ENCODE assay signal across 1 cellular context in the genomic region with DNA sequence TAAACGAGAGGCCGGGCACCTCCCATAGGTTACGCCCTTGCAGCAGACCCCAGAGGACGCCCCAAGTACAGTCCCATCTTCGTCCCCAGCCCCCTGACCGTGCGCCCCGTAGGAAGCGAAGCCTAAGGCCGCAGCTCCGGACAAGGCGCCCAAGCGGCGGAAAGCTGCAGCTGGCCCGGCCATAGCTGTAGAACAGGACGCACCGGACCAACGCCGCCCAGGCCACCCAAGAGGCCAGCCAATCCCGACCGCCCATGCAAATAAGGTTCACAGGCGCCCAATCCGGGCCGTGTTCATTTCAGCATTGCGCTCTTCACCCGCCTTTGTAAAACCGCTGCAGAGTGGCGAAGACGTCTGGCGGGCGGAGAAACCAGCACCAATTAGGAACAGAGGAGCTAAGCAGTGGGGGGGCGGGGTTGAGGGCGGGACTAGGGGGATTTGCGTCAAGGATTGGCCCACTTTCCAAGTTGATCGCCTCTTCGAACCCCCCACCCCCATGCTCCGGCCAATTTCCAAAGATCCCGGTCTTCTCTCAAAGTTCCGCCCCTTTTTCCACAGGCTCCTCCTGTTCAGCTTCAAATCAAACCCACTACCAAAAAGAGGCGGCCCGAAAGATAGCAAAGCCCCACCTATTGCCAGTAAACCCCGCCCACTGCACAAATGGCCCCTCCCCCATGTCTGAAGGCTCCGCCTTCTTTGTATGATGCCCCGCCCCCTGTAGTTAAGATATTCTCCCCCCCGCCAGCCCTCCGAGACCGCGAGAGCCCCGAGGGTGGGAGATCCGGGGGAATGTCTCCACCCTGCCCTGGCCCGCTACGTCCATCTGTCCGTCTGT.
TF ChIP-seq lines count a peak whose summit lies in the region.

A gene (minus strand): TSS at position 196 of the 835 bp plus-strand sequence. CDS start 13 bp downstream, at position 183.

TF ChIP-seq in HepG2, 621 proteins besides CTCF, POLR2A, EP300 and RAD21 (continued from another document and continues in another):
- TF ChIP-seq, protein P1, sequence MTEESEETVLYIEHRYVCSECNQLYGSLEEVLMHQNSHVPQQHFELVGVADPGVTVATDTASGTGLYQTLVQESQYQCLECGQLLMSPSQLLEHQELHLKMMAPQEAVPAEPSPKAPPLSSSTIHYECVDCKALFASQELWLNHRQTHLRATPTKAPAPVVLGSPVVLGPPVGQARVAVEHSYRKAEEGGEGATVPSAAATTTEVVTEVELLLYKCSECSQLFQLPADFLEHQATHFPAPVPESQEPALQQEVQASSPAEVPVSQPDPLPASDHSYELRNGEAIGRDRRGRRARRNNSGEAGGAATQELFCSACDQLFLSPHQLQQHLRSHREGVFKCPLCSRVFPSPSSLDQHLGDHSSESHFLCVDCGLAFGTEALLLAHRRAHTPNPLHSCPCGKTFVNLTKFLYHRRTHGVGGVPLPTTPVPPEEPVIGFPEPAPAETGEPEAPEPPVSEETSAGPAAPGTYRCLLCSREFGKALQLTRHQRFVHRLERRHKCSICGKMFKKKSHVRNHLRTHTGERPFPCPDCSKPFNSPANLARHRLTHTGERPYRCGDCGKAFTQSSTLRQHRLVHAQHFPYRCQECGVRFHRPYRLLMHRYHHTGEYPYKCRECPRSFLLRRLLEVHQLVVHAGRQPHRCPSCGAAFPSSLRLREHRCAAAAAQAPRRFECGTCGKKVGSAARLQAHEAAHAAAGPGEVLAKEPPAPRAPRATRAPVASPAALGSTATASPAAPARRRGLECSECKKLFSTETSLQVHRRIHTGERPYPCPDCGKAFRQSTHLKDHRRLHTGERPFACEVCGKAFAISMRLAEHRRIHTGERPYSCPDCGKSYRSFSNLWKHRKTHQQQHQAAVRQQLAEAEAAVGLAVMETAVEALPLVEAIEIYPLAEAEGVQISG (CRISPR knock-in tag; IDR thresholded peaks at IDR 0.05), result peak; percentile 41; the same call in 1 of the 2 replicates
- no peak for TF ChIP-seq SNRNP70 (IDR thresholded peaks at IDR 0.05; ENCODE audit: low read depth, low read length)
- peak; percentile 91 for TF ChIP-seq NFYC (CRISPR knock-in tag; IDR thresholded peaks at IDR 0.05)
- TF ChIP-seq, protein P2, sequence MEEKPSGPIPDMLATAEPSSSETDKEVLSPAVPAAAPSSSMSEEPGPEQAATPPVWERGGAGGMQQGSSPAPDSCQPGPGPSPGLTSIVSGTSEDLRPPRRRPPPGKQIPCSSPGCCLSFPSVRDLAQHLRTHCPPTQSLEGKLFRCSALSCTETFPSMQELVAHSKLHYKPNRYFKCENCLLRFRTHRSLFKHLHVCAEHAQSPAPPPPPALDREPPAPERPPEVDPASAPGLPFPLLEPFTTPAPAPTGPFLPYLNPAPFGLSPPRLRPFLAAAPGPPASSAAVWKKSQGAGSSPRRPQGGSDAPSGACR (CRISPR knock-in tag; IDR thresholded peaks at IDR 0.05), result 0 out of 2 replicates have a peak, but pooled peaks have one; percentile 70
- no peak for TF ChIP-seq ZNF850 (CRISPR knock-in tag; conservative IDR thresholded peaks at IDR 0.05)
- TF ChIP-seq, protein P3, sequence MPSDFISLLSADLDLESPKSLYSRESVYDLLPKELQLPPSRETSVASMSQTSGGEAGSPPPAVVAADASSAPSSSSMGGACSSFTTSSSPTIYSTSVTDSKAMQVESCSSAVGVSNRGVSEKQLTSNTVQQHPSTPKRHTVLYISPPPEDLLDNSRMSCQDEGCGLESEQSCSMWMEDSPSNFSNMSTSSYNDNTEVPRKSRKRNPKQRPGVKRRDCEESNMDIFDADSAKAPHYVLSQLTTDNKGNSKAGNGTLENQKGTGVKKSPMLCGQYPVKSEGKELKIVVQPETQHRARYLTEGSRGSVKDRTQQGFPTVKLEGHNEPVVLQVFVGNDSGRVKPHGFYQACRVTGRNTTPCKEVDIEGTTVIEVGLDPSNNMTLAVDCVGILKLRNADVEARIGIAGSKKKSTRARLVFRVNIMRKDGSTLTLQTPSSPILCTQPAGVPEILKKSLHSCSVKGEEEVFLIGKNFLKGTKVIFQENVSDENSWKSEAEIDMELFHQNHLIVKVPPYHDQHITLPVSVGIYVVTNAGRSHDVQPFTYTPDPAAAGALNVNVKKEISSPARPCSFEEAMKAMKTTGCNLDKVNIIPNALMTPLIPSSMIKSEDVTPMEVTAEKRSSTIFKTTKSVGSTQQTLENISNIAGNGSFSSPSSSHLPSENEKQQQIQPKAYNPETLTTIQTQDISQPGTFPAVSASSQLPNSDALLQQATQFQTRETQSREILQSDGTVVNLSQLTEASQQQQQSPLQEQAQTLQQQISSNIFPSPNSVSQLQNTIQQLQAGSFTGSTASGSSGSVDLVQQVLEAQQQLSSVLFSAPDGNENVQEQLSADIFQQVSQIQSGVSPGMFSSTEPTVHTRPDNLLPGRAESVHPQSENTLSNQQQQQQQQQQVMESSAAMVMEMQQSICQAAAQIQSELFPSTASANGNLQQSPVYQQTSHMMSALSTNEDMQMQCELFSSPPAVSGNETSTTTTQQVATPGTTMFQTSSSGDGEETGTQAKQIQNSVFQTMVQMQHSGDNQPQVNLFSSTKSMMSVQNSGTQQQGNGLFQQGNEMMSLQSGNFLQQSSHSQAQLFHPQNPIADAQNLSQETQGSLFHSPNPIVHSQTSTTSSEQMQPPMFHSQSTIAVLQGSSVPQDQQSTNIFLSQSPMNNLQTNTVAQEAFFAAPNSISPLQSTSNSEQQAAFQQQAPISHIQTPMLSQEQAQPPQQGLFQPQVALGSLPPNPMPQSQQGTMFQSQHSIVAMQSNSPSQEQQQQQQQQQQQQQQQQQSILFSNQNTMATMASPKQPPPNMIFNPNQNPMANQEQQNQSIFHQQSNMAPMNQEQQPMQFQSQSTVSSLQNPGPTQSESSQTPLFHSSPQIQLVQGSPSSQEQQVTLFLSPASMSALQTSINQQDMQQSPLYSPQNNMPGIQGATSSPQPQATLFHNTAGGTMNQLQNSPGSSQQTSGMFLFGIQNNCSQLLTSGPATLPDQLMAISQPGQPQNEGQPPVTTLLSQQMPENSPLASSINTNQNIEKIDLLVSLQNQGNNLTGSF (CRISPR knock-in tag; IDR thresholded peaks at IDR 0.05), result no peak
- no peak for TF ChIP-seq ONECUT2 (CRISPR knock-in tag; IDR thresholded peaks at IDR 0.05)
- TF ChIP-seq ZNF556 (CRISPR knock-in tag; IDR thresholded peaks at IDR 0.05; ENCODE audit: borderline replicate concordance), result peak; percentile 16; the same call in 1 of the 2 replicates
- TF ChIP-seq ARHGAP35 (CRISPR knock-in tag; IDR thresholded peaks at IDR 0.05; ENCODE audit: borderline replicate concordance), result no peak
- peak; percentile 46 for TF ChIP-seq TBX2 (CRISPR knock-in tag; IDR thresholded peaks at IDR 0.05; ENCODE audit: borderline replicate concordance)
- no peak for TF ChIP-seq GLI4 (CRISPR knock-in tag; IDR thresholded peaks at IDR 0.05; ENCODE audit: borderline replicate concordance)
- TF ChIP-seq FOXJ3 (CRISPR knock-in tag; IDR thresholded peaks at IDR 0.05; ENCODE audit: borderline replicate concordance), result 0 out of 2 replicates have a peak, but pooled peaks have one; percentile 30
- TF ChIP-seq, protein P4, sequence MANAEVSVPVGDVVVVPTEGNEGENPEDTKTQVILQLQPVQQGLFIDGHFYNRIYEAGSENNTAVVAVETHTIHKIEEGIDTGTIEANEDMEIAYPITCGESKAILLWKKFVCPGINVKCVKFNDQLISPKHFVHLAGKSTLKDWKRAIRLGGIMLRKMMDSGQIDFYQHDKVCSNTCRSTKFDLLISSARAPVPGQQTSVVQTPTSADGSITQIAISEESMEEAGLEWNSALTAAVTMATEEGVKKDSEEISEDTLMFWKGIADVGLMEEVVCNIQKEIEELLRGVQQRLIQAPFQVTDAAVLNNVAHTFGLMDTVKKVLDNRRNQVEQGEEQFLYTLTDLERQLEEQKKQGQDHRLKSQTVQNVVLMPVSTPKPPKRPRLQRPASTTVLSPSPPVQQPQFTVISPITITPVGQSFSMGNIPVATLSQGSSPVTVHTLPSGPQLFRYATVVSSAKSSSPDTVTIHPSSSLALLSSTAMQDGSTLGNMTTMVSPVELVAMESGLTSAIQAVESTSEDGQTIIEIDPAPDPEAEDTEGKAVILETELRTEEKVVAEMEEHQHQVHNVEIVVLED (CRISPR knock-in tag; IDR thresholded peaks at IDR 0.05; ENCODE audit: borderline replicate concordance), result peak; percentile 58; the same call in 1 of the 2 replicates
- no peak for TF ChIP-seq MTA1 (CRISPR knock-in tag; IDR thresholded peaks at IDR 0.05; ENCODE audit: borderline replicate concordance)
- TF ChIP-seq JUN (CRISPR knock-in tag; IDR thresholded peaks at IDR 0.05), result no peak
- TF ChIP-seq XRCC5 (optimal IDR thresholded peaks at IDR 0.05; ENCODE audit: low read length), result peak; percentile 32
- TF ChIP-seq GABPB1 (CRISPR knock-in tag; IDR thresholded peaks at IDR 0.05), result peak; percentile 65
- peak; percentile 53; the same call in 1 of the 2 replicates for TF ChIP-seq CCDC6 (CRISPR knock-in tag; IDR thresholded peaks at IDR 0.05)
- peak; percentile 79 for TF ChIP-seq ZNF501 (CRISPR knock-in tag; IDR thresholded peaks at IDR 0.05)
- TF ChIP-seq ZNF432 (CRISPR knock-in tag; IDR thresholded peaks at IDR 0.05; ENCODE audit: borderline replicate concordance), result no peak
- 0 out of 2 replicates have a peak, but pooled peaks have one; percentile 52 for TF ChIP-seq ZNF543 (CRISPR knock-in tag; IDR thresholded peaks at IDR 0.05)
- TF ChIP-seq NCOR1 (IDR thresholded peaks at IDR 0.05; ENCODE audit: borderline replicate concordance, low read length), result peak; percentile 28; the same call in 1 of the 2 replicates
- peak; percentile 80 for TF ChIP-seq SIN3B (IDR thresholded peaks at IDR 0.05; ENCODE audit: low read length)
- peak; percentile 78 for TF ChIP-seq AGO2 (optimal IDR thresholded peaks at IDR 0.05; ENCODE audit: low read depth, low read length)
- peak; percentile 37 for TF ChIP-seq DMAP1 (CRISPR knock-in tag; IDR thresholded peaks at IDR 0.05)
- TF ChIP-seq, protein P5, sequence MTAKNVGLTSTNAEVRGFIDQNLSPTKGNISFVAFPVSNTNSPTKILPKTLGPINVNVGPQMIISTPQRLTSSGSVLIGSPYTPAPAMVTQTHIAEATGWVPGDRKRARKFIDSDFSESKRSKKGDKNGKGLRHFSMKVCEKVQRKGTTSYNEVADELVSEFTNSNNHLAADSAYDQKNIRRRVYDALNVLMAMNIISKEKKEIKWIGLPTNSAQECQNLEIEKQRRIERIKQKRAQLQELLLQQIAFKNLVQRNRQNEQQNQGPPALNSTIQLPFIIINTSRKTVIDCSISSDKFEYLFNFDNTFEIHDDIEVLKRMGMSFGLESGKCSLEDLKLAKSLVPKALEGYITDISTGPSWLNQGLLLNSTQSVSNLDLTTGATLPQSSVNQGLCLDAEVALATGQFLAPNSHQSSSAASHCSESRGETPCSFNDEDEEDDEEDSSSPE (CRISPR knock-in tag; IDR thresholded peaks at IDR 0.05), result peak; percentile 71
- peak; percentile 88 for TF ChIP-seq DR1 (CRISPR knock-in tag; IDR thresholded peaks at IDR 0.05)
- TF ChIP-seq KLF15 (CRISPR knock-in tag; IDR thresholded peaks at IDR 0.05; ENCODE audit: borderline replicate concordance), result 0 out of 2 replicates have a peak, but pooled peaks have one; percentile 35
- TF ChIP-seq TCF12 (IDR thresholded peaks at IDR 0.05), result no peak
- TF ChIP-seq TCF12 (CRISPR knock-in tag; IDR thresholded peaks at IDR 0.05), result peak; percentile 64; the same call in 1 of the 2 replicates
- TF ChIP-seq, protein P6, sequence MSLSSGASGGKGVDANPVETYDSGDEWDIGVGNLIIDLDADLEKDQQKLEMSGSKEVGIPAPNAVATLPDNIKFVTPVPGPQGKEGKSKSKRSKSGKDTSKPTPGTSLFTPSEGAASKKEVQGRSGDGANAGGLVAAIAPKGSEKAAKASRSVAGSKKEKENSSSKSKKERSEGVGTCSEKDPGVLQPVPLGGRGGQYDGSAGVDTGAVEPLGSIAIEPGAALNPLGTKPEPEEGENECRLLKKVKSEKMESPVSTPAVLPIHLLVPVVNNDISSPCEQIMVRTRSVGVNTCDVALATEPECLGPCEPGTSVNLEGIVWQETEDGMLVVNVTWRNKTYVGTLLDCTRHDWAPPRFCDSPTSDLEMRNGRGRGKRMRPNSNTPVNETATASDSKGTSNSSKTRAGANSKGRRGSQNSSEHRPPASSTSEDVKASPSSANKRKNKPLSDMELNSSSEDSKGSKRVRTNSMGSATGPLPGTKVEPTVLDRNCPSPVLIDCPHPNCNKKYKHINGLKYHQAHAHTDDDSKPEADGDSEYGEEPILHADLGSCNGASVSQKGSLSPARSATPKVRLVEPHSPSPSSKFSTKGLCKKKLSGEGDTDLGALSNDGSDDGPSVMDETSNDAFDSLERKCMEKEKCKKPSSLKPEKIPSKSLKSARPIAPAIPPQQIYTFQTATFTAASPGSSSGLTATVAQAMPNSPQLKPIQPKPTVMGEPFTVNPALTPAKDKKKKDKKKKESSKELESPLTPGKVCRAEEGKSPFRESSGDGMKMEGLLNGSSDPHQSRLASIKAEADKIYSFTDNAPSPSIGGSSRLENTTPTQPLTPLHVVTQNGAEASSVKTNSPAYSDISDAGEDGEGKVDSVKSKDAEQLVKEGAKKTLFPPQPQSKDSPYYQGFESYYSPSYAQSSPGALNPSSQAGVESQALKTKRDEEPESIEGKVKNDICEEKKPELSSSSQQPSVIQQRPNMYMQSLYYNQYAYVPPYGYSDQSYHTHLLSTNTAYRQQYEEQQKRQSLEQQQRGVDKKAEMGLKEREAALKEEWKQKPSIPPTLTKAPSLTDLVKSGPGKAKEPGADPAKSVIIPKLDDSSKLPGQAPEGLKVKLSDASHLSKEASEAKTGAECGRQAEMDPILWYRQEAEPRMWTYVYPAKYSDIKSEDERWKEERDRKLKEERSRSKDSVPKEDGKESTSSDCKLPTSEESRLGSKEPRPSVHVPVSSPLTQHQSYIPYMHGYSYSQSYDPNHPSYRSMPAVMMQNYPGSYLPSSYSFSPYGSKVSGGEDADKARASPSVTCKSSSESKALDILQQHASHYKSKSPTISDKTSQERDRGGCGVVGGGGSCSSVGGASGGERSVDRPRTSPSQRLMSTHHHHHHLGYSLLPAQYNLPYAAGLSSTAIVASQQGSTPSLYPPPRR (CRISPR knock-in tag; IDR thresholded peaks at IDR 0.05; ENCODE audit: borderline replicate concordance), result 0 out of 2 replicates have a peak, but pooled peaks have one; percentile 15
